Comparison of ENCODE assay signal across 10 cellular contexts in genomic region chr3:159586587-159587202, GRCh38.
A peak's percentile ranks its signal among the peaks of the same experiment; 100 is the strongest.
DNase-seq lines count a peak whose midpoint lies in the region; ATAC-seq, FAIRE-seq and TF ChIP-seq lines count a peak whose summit lies in the region.
"Had no signal": no experiment of that assay in that cellular context is flagged by ENCODE, and none has a peak within 500 bp of the region (broad histone marks: within the 10 kb centered on the region; RNA-seq: fewer than 3 reads in every experiment).

No MANE protein-coding gene starts in this region.

- peaks cover 4% of the 10 kb centered on the region for H3K27me3 ChIP-seq in keratinocyte (ENCODE audit: control insufficient read depth, extremely low read depth, insufficient read depth, low read length)

- H3K4me3 ChIP-seq in WI38 (ENCODE audit: low read depth, low read length): no peak overlapping the region
- no peak overlapping the region for H3K4me3 ChIP-seq in keratinocyte (ENCODE audit: control insufficient read depth in 2 of 3, extremely low read depth in 1 of 3, insufficient read depth in 2 of 3, low read depth in 1 of 3, low read length in 3 of 3)

- no peak overlapping the region for H3K4me3 Mint-ChIP-seq in stimulated activated memory B cell treated with anti-CD40 and anti-IgM and Interleukin-4, amounts not matched to agents 10 μg/mL and 1 μg/mL and 100 μg/mL, for 72 hours
- H3K4me3 Mint-ChIP-seq: memory B cell had no signal

- no peaks in the 10 kb centered on the region for H3K27me3 Mint-ChIP-seq in stimulated activated memory B cell treated with anti-CD40 and anti-IgM and Interleukin-4, amounts not matched to agents 10 μg/mL and 1 μg/mL and 100 μg/mL, for 72 hours

- no peak overlapping the region for H3K4me2 ChIP-seq in keratinocyte (ENCODE audit: control insufficient read depth, extremely low read depth, insufficient read depth, low read depth, low read length)

- no peak overlapping the region for H2AFZ ChIP-seq in keratinocyte (ENCODE audit: control insufficient read depth, low read length)

- DNase-seq in HuH-7 (ENCODE audit: low spot score) (peak; percentile 3), keratinocyte (ENCODE audit: low read depth, low spot score) (no peak), GM19238 (ENCODE audit: insufficient read length, low spot score) (no peak)
- DNase-seq in activated CD8-positive, alpha-beta memory T cell treated with anti-CD3 and anti-CD28 coated beads for 24 hours: no peak

- no peaks in the 10 kb centered on the region for H3K36me3 Mint-ChIP-seq in stimulated activated memory B cell treated with anti-CD40 and anti-IgM and Interleukin-4, amounts not matched to agents 10 μg/mL and 1 μg/mL and 100 μg/mL, for 72 hours
- H3K36me3 Mint-ChIP-seq: memory B cell had no signal

- no peak overlapping the region for H3K27ac Mint-ChIP-seq in stimulated activated memory B cell treated with anti-CD40 and anti-IgM and Interleukin-4, amounts not matched to agents 10 μg/mL and 1 μg/mL and 100 μg/mL, for 72 hours
- H3K27ac Mint-ChIP-seq: memory B cell had no signal

- no peak for FAIRE-seq in keratinocyte (lab: Jason Lieb, UNC)
- FAIRE-seq: TTC549 had no signal

- no peak for ATAC-seq in stimulated activated memory B cell treated with anti-CD40 and anti-IgM and Interleukin-4, amounts not matched to agents 10 μg/mL and 1 μg/mL and 100 μg/mL, for 72 hours
- ATAC-seq in GM19397 (IDR thresholded peaks at IDR 0.05; ENCODE audit: unreplicated experiment): no peak

- H3K4me1 ChIP-seq in keratinocyte (ENCODE audit: control insufficient read depth, extremely low read depth, insufficient read depth, low read length): no peaks in the 10 kb centered on the region

- no peaks in the 10 kb centered on the region for H3K9me3 ChIP-seq in keratinocyte (ENCODE audit: control insufficient read depth, low read depth, low read length)

- no peaks in the 10 kb centered on the region for H4K20me1 ChIP-seq in keratinocyte (ENCODE audit: control insufficient read depth, extremely low read depth, insufficient read depth, low read length)

- TF ChIP-seq CTCF in C4-2B (conservative IDR thresholded peaks at IDR 0.05) (peak; percentile 75), WI38 (IDR thresholded peaks at IDR 0.05; ENCODE audit: low read depth, low read length) (peak; percentile 65), keratinocyte (optimal IDR thresholded peaks at IDR 0.05 in 1 of 3, IDR thresholded peaks at IDR 0.05 in 1 of 3, conservative IDR thresholded peaks at IDR 0.05 in 1 of 3; ENCODE audit: extremely low read depth in 1 of 3, insufficient read depth in 2 of 3, low read length in 3 of 3) (peak; percentile 26 to 61 (median 59))

- H3K27ac ChIP-seq in C4-2B (no peak overlapping the region), keratinocyte (ENCODE audit: control insufficient read depth, insufficient read depth, low read length) (no peak overlapping the region)

- H3K9me3 Mint-ChIP-seq in stimulated activated memory B cell treated with anti-CD40 and anti-IgM and Interleukin-4, amounts not matched to agents 10 μg/mL and 1 μg/mL and 100 μg/mL, for 72 hours: no peaks in the 10 kb centered on the region
- H3K9me3 Mint-ChIP-seq: memory B cell had no signal

- H3K9me1 ChIP-seq in keratinocyte (ENCODE audit: control insufficient read depth, extremely low read depth, insufficient read depth, low read length): no peaks in the 10 kb centered on the region

- dilution Hi-C loops in keratinocyte (cut with MboI; ENCODE audit: extremely low pct_ligation_motif_present, low sequenced_read_pairs): no loop called here

- H3K79me2 ChIP-seq in keratinocyte (ENCODE audit: control insufficient read depth, insufficient read depth, low read length): no peaks in the 10 kb centered on the region

- no peak overlapping the region for H3K9ac ChIP-seq in keratinocyte (ENCODE audit: control insufficient read depth, extremely low read depth, insufficient read depth, low read length)

- no peaks in the 10 kb centered on the region for H3K36me3 ChIP-seq in keratinocyte (ENCODE audit: control insufficient read depth in 2 of 2, extremely low read depth in 1 of 2, insufficient read depth in 2 of 2, low read length in 2 of 2)

- H3K4me1 Mint-ChIP-seq in stimulated activated memory B cell treated with anti-CD40 and anti-IgM and Interleukin-4, amounts not matched to agents 10 μg/mL and 1 μg/mL and 100 μg/mL, for 72 hours: no peaks in the 10 kb centered on the region
- H3K4me1 Mint-ChIP-seq: memory B cell had no signal
